Comparison of ENCODE assay signal across 1 cellular context in genomic region chr10:100000109-100000502, GRCh38.
TF ChIP-seq lines count a peak whose summit lies in the region.

No MANE protein-coding gene starts in this region.

TF ChIP-seq in WTC11, 78 proteins besides CTCF, POLR2A, EP300 and RAD21 (continued from another document):
- TF ChIP-seq AR (CRISPR knock-in tag; IDR thresholded peaks at IDR 0.05) (no peak), NR2C2 (CRISPR knock-in tag; IDR thresholded peaks at IDR 0.05) (no peak)
